In the genomic region with DNA sequence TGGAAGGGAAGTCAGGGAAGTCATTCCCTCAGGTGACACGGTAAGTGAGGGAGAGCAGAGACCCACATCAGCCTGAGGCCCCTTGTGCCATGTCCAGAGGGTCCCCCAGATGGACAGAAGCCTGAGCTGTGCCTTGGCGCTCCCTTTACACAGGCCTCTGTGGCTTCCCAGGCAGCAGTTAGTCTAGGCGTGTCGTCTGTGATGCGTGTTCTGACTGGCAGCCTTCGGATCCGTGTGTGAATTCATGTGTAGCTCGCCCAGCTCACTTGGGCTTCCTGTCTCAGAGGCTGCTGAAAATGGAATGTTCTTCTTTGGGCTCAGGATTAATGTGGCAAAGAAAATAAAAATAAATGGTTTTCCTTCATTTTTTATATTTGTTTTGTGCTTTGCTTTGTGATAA, we compare ENCODE assay signal across 24 cellular contexts. TPM values are rescaled to one million over a fixed set of nuclear protein-coding genes. Genes with fewer than 3 reads are reported as not detected.
"Had no signal": no experiment of that assay in that cellular context is flagged by ENCODE, and none has a peak within 500 bp of the region (broad histone marks: within the 10 kb centered on the region; RNA-seq: fewer than 3 reads in every experiment).

No MANE protein-coding gene starts in this region.

- H3K4me3 ChIP-seq: SJSA1 had no signal

- H3K9me3 Mint-ChIP-seq: activated CD4-positive, alpha-beta memory T cell treated with anti-CD3 and anti-CD28 coated beads, Interleukin-2, amount 10 ng/mL, durations not matched to agents 7 days and 5 days; activated CD4-positive, alpha-beta T cell treated with anti-CD3 and anti-CD28 coated beads, Interleukin-2, amount 10 ng/mL, durations not matched to agents 7 days and 5 days; activated naive CD4-positive, alpha-beta T cell treated with anti-CD3 and anti-CD28 coated beads for 36 hours; activated naive CD8-positive, alpha-beta T cell treated with anti-CD3 and anti-CD28 coated beads, Interleukin-2, amount 10 ng/mL, durations not matched to agents 7 days and 5 days; activated T-helper 17 cell treated with anti-CD3 and anti-CD28 coated beads, Interleukin-2, amount 50 U/mL, for 72 hours; central memory CD8-positive, alpha-beta T cell; WTC11 had no signal

- H3K27me3 ChIP-seq: SJSA1 had no signal

- H3K27me3 Mint-ChIP-seq: activated naive CD8-positive, alpha-beta T cell treated with anti-CD3 and anti-CD28 coated beads, Interleukin-2, amount 10 ng/mL, durations not matched to agents 7 days and 5 days; activated T-helper 17 cell treated with anti-CD3 and anti-CD28 coated beads, Interleukin-2, amount 50 U/mL, for 72 hours; central memory CD8-positive, alpha-beta T cell; T-helper 17 cell had no signal

- DNase-seq: activated CD4-positive, alpha-beta memory T cell treated with anti-CD3 and anti-CD28 coated beads, Interleukin-2, amount 10 ng/mL, durations not matched to agents 7 days and 5 days; activated CD4-positive, alpha-beta T cell treated with anti-CD3 and anti-CD28 coated beads for 1 hour; activated CD4-positive, alpha-beta T cell treated with anti-CD3 and anti-CD28 coated beads, Interleukin-2, amount 10 ng/mL, durations not matched to agents 7 days and 5 days; activated gamma-delta T cell; activated naive CD4-positive, alpha-beta T cell treated with anti-CD3 and anti-CD28 coated beads for 36 hours; activated naive CD8-positive, alpha-beta T cell treated with anti-CD3 and anti-CD28 coated beads, Interleukin-2, amount 10 ng/mL, durations not matched to agents 7 days and 5 days; activated T-cell treated with anti-CD3 and anti-CD28 coated beads for 4 hours; activated T-cell treated with anti-CD3 and anti-CD28 coated beads, Interleukin-2, amount 50 U/mL, for 48 hours; aorta; Kasumi-1; KBM-7; NCI-H1048; NCI-H1930; NCI-H345; NCI-H526 treated with DMSO at 0.1 percent for 48 hours; NCI-H82; RPMI8226; T-helper 17 cell; T-helper 9 cell had no signal

- H3K4me3 Mint-ChIP-seq: activated CD4-positive, alpha-beta memory T cell treated with anti-CD3 and anti-CD28 coated beads, Interleukin-2, amount 10 ng/mL, durations not matched to agents 7 days and 5 days; activated CD4-positive, alpha-beta T cell treated with anti-CD3 and anti-CD28 coated beads, Interleukin-2, amount 10 ng/mL, durations not matched to agents 7 days and 5 days; activated naive CD4-positive, alpha-beta T cell treated with anti-CD3 and anti-CD28 coated beads for 36 hours; activated naive CD8-positive, alpha-beta T cell treated with anti-CD3 and anti-CD28 coated beads, Interleukin-2, amount 10 ng/mL, durations not matched to agents 7 days and 5 days; activated T-helper 17 cell treated with anti-CD3 and anti-CD28 coated beads, Interleukin-2, amount 50 U/mL, for 72 hours; central memory CD8-positive, alpha-beta T cell; T-helper 17 cell; WTC11 had no signal

- H3K9me3 ChIP-seq: SJSA1 had no signal

- H3K27ac Mint-ChIP-seq: activated CD4-positive, alpha-beta memory T cell treated with anti-CD3 and anti-CD28 coated beads, Interleukin-2, amount 10 ng/mL, durations not matched to agents 7 days and 5 days; activated CD4-positive, alpha-beta T cell treated with anti-CD3 and anti-CD28 coated beads, Interleukin-2, amount 10 ng/mL, durations not matched to agents 7 days and 5 days; activated naive CD4-positive, alpha-beta T cell treated with anti-CD3 and anti-CD28 coated beads for 36 hours; activated naive CD8-positive, alpha-beta T cell treated with anti-CD3 and anti-CD28 coated beads, Interleukin-2, amount 10 ng/mL, durations not matched to agents 7 days and 5 days; activated T-helper 17 cell treated with anti-CD3 and anti-CD28 coated beads, Interleukin-2, amount 50 U/mL, for 72 hours; T-helper 17 cell; WTC11 had no signal

- H3K27ac ChIP-seq: SJSA1 had no signal

RNA-seq across cellular contexts. Expression of a gene that starts 58.9 kb away (rescaled TPM):
- total RNA-seq: activated CD4-positive, alpha-beta memory T cell treated with anti-CD3 and anti-CD28 coated beads, Interleukin-2, amount 10 ng/mL, durations not matched to agents 7 days and 5 days; activated T-helper 17 cell treated with anti-CD3 and anti-CD28 coated beads, Interleukin-2, amount 50 U/mL, for 72 hours; OCI-LY7; SJSA1; T-helper 17 cell had no signal
